In genomic region chr4:148345509-148345908, GRCh38 we compare ENCODE assay signal across 22 cellular contexts.
"Had no signal": no experiment of that assay in that cellular context is flagged by ENCODE, and none has a peak within 500 bp of the region (broad histone marks: within the 10 kb centered on the region; RNA-seq: fewer than 3 reads in every experiment).

No MANE protein-coding gene starts in this region.

- FAIRE-seq: keratinocyte, urothelium cell line had no signal

- H3K27me3 ChIP-seq: left lung, ovary, right atrium auricular region, spleen, suprapubic skin, tibial artery, upper lobe of right lung had no signal

- H3K36me3 ChIP-seq: left lung, ovary, right atrium auricular region, spleen, suprapubic skin, thoracic aorta, tibial artery, upper lobe of right lung had no signal

- H3K9me3 ChIP-seq: left lung, ovary, right atrium auricular region, suprapubic skin, thoracic aorta, tibial artery, upper lobe of right lung had no signal

- DNase-seq: head of caudate nucleus; hippocampal formation; left lung; mesendoderm; naive thymus-derived CD4-positive, alpha-beta T cell; ovary; spleen; stimulated activated CD4-positive, alpha-beta T cell treated with anti-CD3 and anti-CD28 coated beads, Interleukin-4, amount 100 ng/mL, for 24 hours; stimulated activated naive CD4-positive, alpha-beta T cell; tibial artery; trophoblast cell; upper lobe of right lung had no signal

- H3K4me3 ChIP-seq: left lung, lung, ovary, right atrium auricular region, skin epidermis, spleen, suprapubic skin, thoracic aorta, tibial artery, upper lobe of right lung had no signal

- ATAC-seq: left lung; naive thymus-derived CD4-positive, alpha-beta T cell; natural killer cell treated with Interleukin-12 subunit alpha and Interleukin-12 subunit beta and Interleukin-15 and Interleukin-18, amount 100 ng/mL, for 72 hours; sciatic nerve; stimulated activated effector memory CD8-positive, alpha-beta T cell treated with anti-CD3 and anti-CD28 coated beads, Interleukin-12 subunit alpha, Interleukin-12 subunit beta, amount 100 ng/mL, for 72 hours; upper lobe of right lung had no signal

- H3K27ac ChIP-seq: left lung, ovary, right atrium auricular region, skin epidermis, spleen, suprapubic skin, thoracic aorta, tibial artery, upper lobe of right lung had no signal
